In genomic region chr1:2587860-2588571, GRCh38 we compare ENCODE assay signal across 8 cellular contexts. TPM values are rescaled to one million over a fixed set of nuclear protein-coding genes. Genes with fewer than 3 reads are reported as not detected.
DNase-seq lines count a peak whose midpoint lies in the region; ATAC-seq and TF ChIP-seq lines count a peak whose summit lies in the region.
"Had no signal": no experiment of that assay in that cellular context is flagged by ENCODE, and none has a peak within 500 bp of the region (broad histone marks: within the 10 kb centered on the region; RNA-seq: fewer than 3 reads in every experiment).

No MANE protein-coding gene starts in this region.

- DNase-seq in HAP-1 (ENCODE audit: low spot score in 2 of 2) (no peak), smooth muscle cell (lab: John Stamatoyannopoulos, UW; ENCODE audit: unreplicated experiment) (no peak), NCI-H1930 (lab: John Stamatoyannopoulos, UW) (no peak), T1000 (lab: John Stamatoyannopoulos, UW) (no peak), NCI-H2196 (lab: John Stamatoyannopoulos, UW; ENCODE audit: unreplicated experiment) (no peak)
- DNase-seq in activated CD8-positive, alpha-beta T cell treated with anti-CD3 and anti-CD28 coated beads for 36 hours: no peak
- DNase-seq: central memory CD4-positive, alpha-beta T cell had no signal

- no peaks in the 10 kb centered on the region for H3F3A ChIP-seq in smooth muscle cell (ENCODE audit: low read depth)

- no peak overlapping the region for H3K27ac ChIP-seq in smooth muscle cell (ENCODE audit: low read depth)

- H3K4me3 ChIP-seq in HAP-1 (peak overlapping the region; percentile 65), iPS-15b (ENCODE audit: low read depth, low read length) (peak overlapping the region; percentile 79), smooth muscle cell (peak overlapping the region; percentile 86)

- POLR2A ChIA-PET in activated CD8-positive, alpha-beta T cell treated with anti-CD3 and anti-CD28 coated beads for 36 hours (lab: Charles Lee): interaction anchor here (5.2 to 6.2 kb wide), 3 partner anchors 25 to 40 kb away, joined by 39 to 100 read pairs (median 43); partner anchors contain the start of gene TNFRSF14

- no peak for ATAC-seq in activated CD8-positive, alpha-beta T cell treated with anti-CD3 and anti-CD28 coated beads for 36 hours

- H3K9ac ChIP-seq in iPS-15b (ENCODE audit: low read depth, low read length): no peak overlapping the region
- no peak overlapping the region for H3K9ac ChIP-seq in smooth muscle cell (ENCODE audit: low read depth)

- H3K36me3 Mint-ChIP-seq in activated CD8-positive, alpha-beta T cell treated with anti-CD3 and anti-CD28 coated beads for 36 hours (ENCODE audit: low read depth): peaks cover 20% of the 10 kb centered on the region

- WGBS in smooth muscle cell (ENCODE audit: low lambda C conversion rate): 94% methylated on average over 19 of the region's 19 CpGs

- CTCF ChIA-PET in activated CD8-positive, alpha-beta T cell treated with anti-CD3 and anti-CD28 coated beads for 36 hours (lab: Charles Lee): interaction anchor here (1.0 kb wide), 1 partner anchor 10 kb away, joined by 3 read pairs; no protein-coding TSS in a partner anchor

- H3K9me3 ChIP-seq in HAP-1 (no peaks in the 10 kb centered on the region), iPS-15b (ENCODE audit: control insufficient read depth, insufficient read depth, low read length) (no peaks in the 10 kb centered on the region), smooth muscle cell (replicated peaks; ENCODE audit: low read depth) (no peaks in the 10 kb centered on the region)

- no peaks in the 10 kb centered on the region for H3K27me3 ChIP-seq in HAP-1 (ENCODE audit: low read depth)
- H3K27me3 ChIP-seq in iPS-15b (ENCODE audit: control insufficient read depth, insufficient read depth, low read length): no peaks in the 10 kb centered on the region
- H3K27me3 ChIP-seq in smooth muscle cell (ENCODE audit: low read depth): no peaks in the 10 kb centered on the region

- TF ChIP-seq CTCF in activated CD8-positive, alpha-beta T cell treated with anti-CD3 and anti-CD28 coated beads for 36 hours (IDR thresholded peaks at IDR 0.05): no peak
- TF ChIP-seq CTCF in smooth muscle cell (IDR thresholded peaks at IDR 0.05; ENCODE audit: borderline replicate concordance, insufficient read depth, poor library complexity, severe bottlenecking): no peak

- peak overlapping the region; percentile 83 for H3K4me3 Mint-ChIP-seq in activated CD8-positive, alpha-beta T cell treated with anti-CD3 and anti-CD28 coated beads for 36 hours

- no peaks in the 10 kb centered on the region for H3K79me2 ChIP-seq in smooth muscle cell (ENCODE audit: low read depth)

- no peak overlapping the region for H2AFZ ChIP-seq in smooth muscle cell (ENCODE audit: low read depth)

- no peak overlapping the region for H3K27ac Mint-ChIP-seq in activated CD8-positive, alpha-beta T cell treated with anti-CD3 and anti-CD28 coated beads for 36 hours

- no peaks in the 10 kb centered on the region for H3K27me3 Mint-ChIP-seq in activated CD8-positive, alpha-beta T cell treated with anti-CD3 and anti-CD28 coated beads for 36 hours

- no peaks in the 10 kb centered on the region for H3K9me3 Mint-ChIP-seq in activated CD8-positive, alpha-beta T cell treated with anti-CD3 and anti-CD28 coated beads for 36 hours

- in situ Hi-C loops in HAP-1 (cut with MboI; ENCODE audit: low sequenced_read_pairs): loop anchor here (10.0 kb wide), 1 partner anchor 173 kb away; the partner anchor contains the start of gene PEX10

- H3K36me3 ChIP-seq in HAP-1 (replicated peaks): no peaks in the 10 kb centered on the region
- H3K36me3 ChIP-seq in iPS-15b (ENCODE audit: control insufficient read depth, insufficient read depth, low read length): peaks cover 6% of the 10 kb centered on the region
- H3K36me3 ChIP-seq in smooth muscle cell (ENCODE audit: low read depth): no peaks in the 10 kb centered on the region

- H3K4me1 Mint-ChIP-seq in activated CD8-positive, alpha-beta T cell treated with anti-CD3 and anti-CD28 coated beads for 36 hours (ENCODE audit: low read depth): peaks cover 21% of the 10 kb centered on the region

- intact Hi-C loops in activated CD8-positive, alpha-beta T cell treated with anti-CD3 and anti-CD28 coated beads for 36 hours (cut with micrococcal nuclease): loop anchor here (5.0 to 10.0 kb wide), 2 partner anchors 41 to 57 kb away; no protein-coding TSS in a partner anchor

- peak overlapping the region; percentile 99 for H3K4me2 ChIP-seq in smooth muscle cell

- H4K20me1 ChIP-seq in smooth muscle cell (ENCODE audit: low read depth): no peaks in the 10 kb centered on the region

- H3K4me1 ChIP-seq in HAP-1 (peaks cover 2% of the 10 kb centered on the region; the same call in 1 of the 2 replicates), iPS-15b (ENCODE audit: control insufficient read depth, insufficient read depth, low read length) (peaks cover 3% of the 10 kb centered on the region), smooth muscle cell (ENCODE audit: low read depth) (peaks cover 14% of the 10 kb centered on the region)

RNA-seq across cellular contexts. Expression of gene PRXL2B, which starts 1.4 kb away (rescaled TPM):
- 10 to 100 TPM; 39.1 to 43.6 TPM for total RNA-seq in activated CD8-positive, alpha-beta T cell treated with anti-CD3 and anti-CD28 coated beads for 36 hours
- total RNA-seq in smooth muscle cell: 16.1 and 27.4 TPM in 2 replicates
- polyA plus RNA-seq in smooth muscle cell: 18.4 and 26.6 TPM in 2 replicates

RNA-seq across cellular contexts. Expression of gene TNFRSF14, which starts 31.8 kb away (rescaled TPM):
- total RNA-seq in activated CD8-positive, alpha-beta T cell treated with anti-CD3 and anti-CD28 coated beads for 36 hours: 100 to 1,000 TPM; 134 to 140 TPM
- total RNA-seq in smooth muscle cell: 0.40 TPM in 1 of 2 replicates, not detected in the other
- polyA plus RNA-seq in smooth muscle cell: not detected in 2 replicates

RNA-seq across cellular contexts. Expression of gene MMEL1, which starts 44.8 kb away (rescaled TPM):
- total RNA-seq in activated CD8-positive, alpha-beta T cell treated with anti-CD3 and anti-CD28 coated beads for 36 hours: 1 to 10 TPM; 1.8 to 3.1 TPM
- 3.5 TPM in 1 of 2 replicates, not detected in the other for total RNA-seq in smooth muscle cell
- 0.56 and 3.4 TPM in 2 replicates for polyA plus RNA-seq in smooth muscle cell

RNA-seq across cellular contexts. Expression of gene HES5, which starts 58.0 kb away (rescaled TPM):
- total RNA-seq in activated CD8-positive, alpha-beta T cell treated with anti-CD3 and anti-CD28 coated beads for 36 hours: not detected
- 1.6 TPM in 1 of 2 replicates, not detected in the other for total RNA-seq in smooth muscle cell
- polyA plus RNA-seq in smooth muscle cell: 1.3 and 1.7 TPM in 2 replicates

Comparison
In these comparisons a context has a peak if more than half of its experiments do, and no peak if none do; other contexts are left out.
1. RNA of gene TNFRSF14, which starts 31.8 kb away (total RNA-seq): 134 to 140 TPM in activated CD8-positive, alpha-beta T cell treated with anti-CD3 and anti-CD28 coated beads for 36 hours; 0.40 TPM in smooth muscle cell; every median in the first group is over 10 times any median in the second.
2. Peak in every context shown above with its lines, with median percentiles within 50 percentile points of each other: H3K4me3 ChIP-seq.